Comparison of ENCODE assay signal across 16 cellular contexts in genomic region chr4:60683357-60683756, GRCh38.
DNase-seq lines count a peak whose midpoint lies in the region; ATAC-seq and TF ChIP-seq lines count a peak whose summit lies in the region.
"Had no signal": no experiment of that assay in that cellular context is flagged by ENCODE, and none has a peak within 500 bp of the region (broad histone marks: within the 10 kb centered on the region; RNA-seq: fewer than 3 reads in every experiment).

No MANE protein-coding gene starts in this region.

- H3K4me1 ChIP-seq in aorta (ENCODE audit: control insufficient read depth in 1 of 2, insufficient read depth in 2 of 2, low read length in 2 of 2), result peaks cover 0 to 2% of the 10 kb centered on the region in 2 donors
- H3K4me1 ChIP-seq in Karpas-422 (ENCODE audit: low read length), result no peaks in the 10 kb centered on the region
- no peaks in the 10 kb centered on the region for H3K4me1 ChIP-seq in right lobe of liver
- H3K4me1 ChIP-seq: Caco-2, Peyer's patch had no signal

- no peak overlapping the region for H3K4me3 ChIP-seq in HFF-Myc (replicated peaks; ENCODE audit: low read depth, low read length)
- H3K4me3 ChIP-seq in fibroblast of the aortic adventitia (ENCODE audit: low read depth, low read length), result peak overlapping the region; percentile 28
- no peak overlapping the region for H3K4me3 ChIP-seq in aorta (ENCODE audit: low read length in 2 of 2)
- no peak overlapping the region for H3K4me3 ChIP-seq in Karpas-422 (ENCODE audit: low read length)
- no peak overlapping the region for H3K4me3 ChIP-seq in right lobe of liver
- H3K4me3 ChIP-seq: Peyer's patch had no signal

- DNase-seq in HFF-Myc (ENCODE audit: extremely low read depth, low read depth), result peak; percentile 6
- DNase-seq in amniotic epithelial cell (ENCODE audit: low read depth), result peak; percentile 52
- peak; percentile 71 for DNase-seq in fibroblast of the aortic adventitia (ENCODE audit: low read depth)
- DNase-seq in aorta, result no peak
- DNase-seq in Karpas-422, result no peak
- DNase-seq in right lobe of liver, result no peak
- DNase-seq: activated CD4-positive, alpha-beta T cell treated with anti-CD3 and anti-CD28 coated beads, Interleukin-2, amount 50 U/mL, for 48 hours; Caco-2; central memory CD4-positive, alpha-beta T cell; foreskin melanocyte; KBM-7; NCI-H1694 treated with DMSO at 0.1 percent for 48 hours; NCI-H69; Peyer's patch; stimulated activated naive CD8-positive, alpha-beta T cell treated with anti-CD3 and anti-CD28 coated beads, Interleukin-15, amount 100 ng/mL, for 72 hours had no signal

- TF ChIP-seq CTCF in HFF-Myc (IDR thresholded peaks at IDR 0.05; ENCODE audit: low read depth, low read length, missing control alignments) (no peak), fibroblast of the aortic adventitia (IDR thresholded peaks at IDR 0.05; ENCODE audit: insufficient read depth, low read length) (no peak), right lobe of liver (IDR thresholded peaks at IDR 0.05) (no peak)

- H3K9me2 ChIP-seq in Karpas-422 (replicated peaks; ENCODE audit: insufficient read depth, low read length), result no peaks in the 10 kb centered on the region

- 14 to 23% methylated on average over 1 of the region's 1 CpG for WGBS in aorta, 2 donors
- WGBS in right lobe of liver (ENCODE audit: insufficient coverage, low coverage, low lambda C conversion rate, missing lambda C conversion rate), result 50% methylated on average over 1 of the region's 1 CpG

- no peak overlapping the region for H3K9ac ChIP-seq in Karpas-422 (ENCODE audit: low read length)

- H3K9me3 ChIP-seq in aorta (ENCODE audit: control insufficient read depth, low read length) (no peaks in the 10 kb centered on the region), Karpas-422 (ENCODE audit: low read length) (peaks cover 28% of the 10 kb centered on the region), right lobe of liver (no peaks in the 10 kb centered on the region)
- H3K9me3 ChIP-seq: Caco-2, Peyer's patch had no signal

- H3K4me2 ChIP-seq in Karpas-422 (ENCODE audit: low read depth, low read length, poor library complexity, severe bottlenecking), result no peak overlapping the region

- H3K36me3 ChIP-seq in aorta (ENCODE audit: control insufficient read depth in 1 of 2, insufficient read depth in 2 of 2, low read length in 1 of 2), result no peaks in the 10 kb centered on the region
- no peaks in the 10 kb centered on the region for H3K36me3 ChIP-seq in Karpas-422 (ENCODE audit: insufficient read depth, low read length)
- H3K36me3 ChIP-seq in right lobe of liver, result no peaks in the 10 kb centered on the region
- H3K36me3 ChIP-seq: Peyer's patch had no signal

- no peaks in the 10 kb centered on the region for H3K79me2 ChIP-seq in Karpas-422 (ENCODE audit: low read length)

- peak; percentile 73 for ATAC-seq in aorta (ENCODE audit: low FRiP score)
- ATAC-seq in right lobe of liver, result no peak
- ATAC-seq in GM18909 (IDR thresholded peaks at IDR 0.05; ENCODE audit: poor library complexity, unreplicated experiment), result no peak
- ATAC-seq: stimulated activated naive CD8-positive, alpha-beta T cell treated with anti-CD3 and anti-CD28 coated beads, Interleukin-15, amount 100 ng/mL, for 72 hours had no signal

- intact Hi-C loops in aorta (cut with DNase I) (loop anchor here (2.0 to 10.0 kb wide), 2 partner anchors 41 to 111 kb away; no protein-coding TSS in a partner anchor), right lobe of liver (cut with DNase I) (no loop called here)

- H3K27me3 ChIP-seq in aorta (ENCODE audit: control insufficient read depth in 1 of 2, insufficient read depth in 2 of 2, low read length in 1 of 2) (no peaks in the 10 kb centered on the region), Karpas-422 (ENCODE audit: low read length) (no peaks in the 10 kb centered on the region), right lobe of liver (no peaks in the 10 kb centered on the region)
- H3K27me3 ChIP-seq: Peyer's patch had no signal

- H3K27ac ChIP-seq in aorta (ENCODE audit: low read depth in 1 of 2, low read length in 2 of 2) (peak overlapping the region in 1 of 2 donors; percentile 72), Karpas-422 (ENCODE audit: low read length) (no peak overlapping the region), right lobe of liver (no peak overlapping the region)
- H3K27ac ChIP-seq: Peyer's patch had no signal

- no peak overlapping the region for H2AFZ ChIP-seq in Karpas-422 (ENCODE audit: low read length)

- no peaks in the 10 kb centered on the region for H4K20me1 ChIP-seq in Karpas-422 (ENCODE audit: insufficient read depth, low read depth, low read length)

- no peak for TF ChIP-seq POLR2A in right lobe of liver (IDR thresholded peaks at IDR 0.05)

Comparison
In these comparisons a context has a peak if more than half of its experiments do, and no peak if none do; other contexts are left out.
1. DNase-seq: peak in HFF-Myc (single experiment), amniotic epithelial cell (single experiment) and fibroblast of the aortic adventitia (single experiment); none in aorta (0 of 2), Karpas-422 (single experiment) and right lobe of liver (0 of 3).
2. intact Hi-C loops: an anchor here in aorta (2.0 to 10.0 kb wide); none called in right lobe of liver.